Comparison of ENCODE assay signal across 22 cellular contexts in the genomic region with DNA sequence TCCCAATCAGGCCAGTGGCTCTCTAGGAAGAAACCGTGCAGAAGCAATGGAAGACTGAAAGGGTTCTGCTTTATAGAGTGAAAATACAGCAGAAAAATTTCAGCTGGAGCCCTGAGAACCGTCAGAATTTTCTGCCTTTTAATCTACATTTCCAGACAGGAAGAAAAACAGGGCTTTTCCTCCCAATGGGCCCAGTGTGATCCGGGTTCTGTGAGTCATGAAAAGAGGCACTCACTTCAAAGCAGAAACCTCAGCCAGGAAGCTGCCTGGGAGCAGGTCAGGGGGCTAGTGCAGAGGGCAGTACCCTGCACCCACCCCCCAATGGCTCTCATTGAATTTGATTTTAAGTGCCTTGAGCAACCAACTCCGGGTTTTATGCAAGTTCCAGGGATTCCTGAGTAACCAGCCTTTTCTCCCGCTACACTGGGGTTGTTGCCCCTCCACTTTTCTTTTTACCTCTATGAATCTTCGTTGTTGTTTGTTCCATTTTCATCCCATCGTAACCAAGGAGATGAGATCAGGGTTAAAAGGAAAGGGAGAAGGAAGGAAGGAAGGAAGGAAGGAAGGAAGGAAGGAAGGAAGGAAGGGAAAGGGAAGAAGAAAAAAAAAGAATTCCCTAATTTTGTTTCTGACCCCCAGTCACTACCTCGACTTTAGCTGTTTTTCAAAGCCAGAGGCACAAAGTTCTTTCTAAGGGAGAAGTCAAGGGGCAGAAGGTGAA. TPM values are rescaled to one million over a fixed set of nuclear protein-coding genes. Genes with fewer than 3 reads are reported as not detected.
"Had no signal": no experiment of that assay in that cellular context is flagged by ENCODE, and none has a peak within 500 bp of the region (broad histone marks: within the 10 kb centered on the region; RNA-seq: fewer than 3 reads in every experiment).

No MANE protein-coding gene starts in this region.

- H3K36me3 ChIP-seq: ascending aorta, lower lobe of right lung, spleen, thyroid gland had no signal

- H3K4me3 Mint-ChIP-seq: activated CD4-positive, alpha-beta T cell treated with anti-CD3 and anti-CD28 coated beads, Interleukin-2, amount 10 ng/mL, durations not matched to agents 24 days and 14 days; activated CD8-positive, alpha-beta T cell treated with anti-CD3 and anti-CD28 coated beads, Interleukin-2, amount 10 ng/mL, durations not matched to agents 7 days and 5 days; activated naive CD4-positive, alpha-beta T cell treated with anti-CD3 and anti-CD28 coated beads, Interleukin-2, amount 10 ng/mL, durations not matched to agents 7 days and 5 days; activated T-cell treated with anti-CD3 and anti-CD28 coated beads, Interleukin-2, amount 50 U/mL, for 4 hours; dendritic cell treated with granulocyte-macrophage colony-stimulating factor and Interleukin-4, amounts not matched to agents 40 ng/mL and 50 ng/mL, for 4 days; natural killer cell had no signal

- H3K9me3 ChIP-seq: ascending aorta, lower lobe of right lung, spleen, thyroid gland had no signal

- H3K27ac ChIP-seq: ascending aorta, hepatocyte, lower lobe of right lung, spleen, thyroid gland had no signal

- H3K27ac Mint-ChIP-seq: activated CD4-positive, alpha-beta T cell treated with anti-CD3 and anti-CD28 coated beads, Interleukin-2, amount 10 ng/mL, durations not matched to agents 24 days and 14 days; activated CD8-positive, alpha-beta T cell treated with anti-CD3 and anti-CD28 coated beads, Interleukin-2, amount 10 ng/mL, durations not matched to agents 7 days and 5 days; dendritic cell treated with granulocyte-macrophage colony-stimulating factor and Interleukin-4, amounts not matched to agents 40 ng/mL and 50 ng/mL, for 4 days; natural killer cell had no signal

- H3K36me3 Mint-ChIP-seq: activated naive CD4-positive, alpha-beta T cell treated with anti-CD3 and anti-CD28 coated beads, Interleukin-2, amount 10 ng/mL, durations not matched to agents 7 days and 5 days; natural killer cell had no signal

- DNase-seq: activated CD4-positive, alpha-beta T cell treated with anti-CD3 and anti-CD28 coated beads, Interleukin-2, amount 10 ng/mL, durations not matched to agents 24 days and 14 days; activated CD4-positive, CD25-positive, alpha-beta regulatory T cell; activated CD8-positive, alpha-beta T cell treated with anti-CD3 and anti-CD28 coated beads, Interleukin-2, amount 10 ng/mL, durations not matched to agents 7 days and 5 days; activated naive CD4-positive, alpha-beta T cell treated with anti-CD3 and anti-CD28 coated beads, Interleukin-2, amount 10 ng/mL, durations not matched to agents 7 days and 5 days; activated T-cell treated with anti-CD3 and anti-CD28 coated beads, Interleukin-2, amount 50 U/mL, for 4 hours; effector memory CD4-positive, alpha-beta T cell; foreskin fibroblast; islet precursor cell; left colon; lower lobe of right lung; natural killer cell; spleen; stimulated activated naive CD4-positive, alpha-beta T cell; thyroid gland had no signal

- H3K4me3 ChIP-seq: ascending aorta, hepatocyte, lower lobe of right lung, spleen, thyroid gland had no signal

- H3K4me1 ChIP-seq: ascending aorta had no signal

- ATAC-seq: activated CD8-positive, alpha-beta T cell treated with anti-CD3 and anti-CD28 coated beads, Interleukin-2, amount 10 ng/mL, durations not matched to agents 7 days and 5 days; activated T-cell treated with anti-CD3 and anti-CD28 coated beads, Interleukin-2, amount 50 U/mL, for 4 hours; left colon; lower lobe of right lung; natural killer cell had no signal

RNA-seq across cellular contexts. Expression of a gene that starts 1.3 kb away (rescaled TPM):
- total RNA-seq: activated CD4-positive, alpha-beta T cell treated with anti-CD3 and anti-CD28 coated beads, Interleukin-2, amount 10 ng/mL, durations not matched to agents 24 days and 14 days; activated CD8-positive, alpha-beta T cell treated with anti-CD3 and anti-CD28 coated beads, Interleukin-2, amount 10 ng/mL, durations not matched to agents 7 days and 5 days; activated T-cell treated with anti-CD3 and anti-CD28 coated beads, Interleukin-2, amount 50 U/mL, for 4 hours; ascending aorta; bronchial epithelial cell; chondrocyte; glomerular endothelial cell; hepatocyte; left colon; lower lobe of right lung; natural killer cell; renal cortical epithelial cell; spleen; thyroid gland; urinary bladder had no signal
- polyA plus RNA-seq: hepatocyte, spleen, urinary bladder had no signal
